In genomic region chr5:157596449-157596848, GRCh38 we compare ENCODE assay signal across 8 cellular contexts. TPM values are rescaled to one million over a fixed set of nuclear protein-coding genes. Genes with fewer than 3 reads are reported as not detected.
DNase-seq lines count a peak whose midpoint lies in the region; ATAC-seq and TF ChIP-seq lines count a peak whose summit lies in the region.

No MANE protein-coding gene starts in this region.

- no peak for TF ChIP-seq CTCF in CD4-positive, alpha-beta T cell (IDR thresholded peaks at IDR 0.05)
- no peak for TF ChIP-seq CTCF in chondrocyte (IDR thresholded peaks at IDR 0.05)
- TF ChIP-seq CTCF in esophagus squamous epithelium (IDR thresholded peaks at IDR 0.05), result no peak

- CTCF ChIA-PET in CD4-positive, alpha-beta T cell (lab: Charles Lee), result interaction anchor here (1.3 to 1.4 kb wide), 2 partner anchors 13 to 55 kb away, joined by 4 read pairs; no protein-coding TSS in a partner anchor

- no peak overlapping the region for H3K27ac ChIP-seq in CD4-positive, alpha-beta T cell (ENCODE audit: low read depth, low read length)
- no peak overlapping the region for H3K27ac ChIP-seq in esophagus squamous epithelium

- POLR2A ChIA-PET in CD4-positive, alpha-beta T cell (lab: Charles Lee), result interaction anchor here (0.6 to 0.9 kb wide), 3 partner anchors 12 to 53 kb away, joined by 3 to 6 read pairs (median 3); no protein-coding TSS in a partner anchor

- H3K4me1 Mint-ChIP-seq in CD4-positive, alpha-beta T cell (ENCODE audit: low read depth), result peaks cover 70% of the 10 kb centered on the region
- H3K4me1 Mint-ChIP-seq in chondrocyte (ENCODE audit: low read depth), result peaks cover 9% of the 10 kb centered on the region

- no peaks in the 10 kb centered on the region for H3K9me3 ChIP-seq in CD4-positive, alpha-beta T cell (ENCODE audit: control insufficient read depth, low read length)
- H3K9me3 ChIP-seq in esophagus squamous epithelium, result no peaks in the 10 kb centered on the region

- intact Hi-C loops in CD4-positive, alpha-beta T cell (cut with DNase I, micrococcal nuclease), result no loop called here
- intact Hi-C loops in esophagus squamous epithelium (cut with DNase I), result no loop called here

- no peak overlapping the region for H3K4me3 ChIP-seq in esophagus squamous epithelium

- WGBS in esophagus squamous epithelium, 2 donors, result 63 to 77% methylated on average over 5 of the region's 5 CpGs

- no peaks in the 10 kb centered on the region for H3K9me3 Mint-ChIP-seq in CD4-positive, alpha-beta T cell
- peaks cover 6% of the 10 kb centered on the region for H3K9me3 Mint-ChIP-seq in chondrocyte (ENCODE audit: low read depth)

- peaks cover 0 to 10% (median 6%) of the 10 kb centered on the region in 3 donors for H3K4me1 ChIP-seq in esophagus squamous epithelium

- TF ChIP-seq POLR2A in esophagus squamous epithelium (IDR thresholded peaks at IDR 0.05), result no peak

- peak overlapping the region; percentile 10 for H3K27ac Mint-ChIP-seq in CD4-positive, alpha-beta T cell
- H3K27ac Mint-ChIP-seq in chondrocyte (ENCODE audit: unreplicated experiment), result no peak overlapping the region

- H3K4me3 Mint-ChIP-seq in CD4-positive, alpha-beta T cell, result no peak overlapping the region
- H3K4me3 Mint-ChIP-seq in chondrocyte (ENCODE audit: unreplicated experiment), result no peak overlapping the region

- no peaks in the 10 kb centered on the region for H3K36me3 Mint-ChIP-seq in CD4-positive, alpha-beta T cell (ENCODE audit: low read depth)
- H3K36me3 Mint-ChIP-seq in chondrocyte (ENCODE audit: low read depth), result no peaks in the 10 kb centered on the region

- no peak for DNase-seq in CD4-positive, alpha-beta T cell
- peak; percentile 68 for DNase-seq in activated T-cell treated with anti-CD3 and anti-CD28 coated beads, Interleukin-2, amount 50 U/mL, for 48 hours
- no peak for DNase-seq in DMS53 (lab: John Stamatoyannopoulos, UW)
- DNase-seq in chondrocyte (ENCODE audit: low spot score), result no peak
- no peak for DNase-seq in esophagus squamous epithelium (lab: John Stamatoyannopoulos, UW)
- DNase-seq in DMS 273 treated with DMSO at 0.1 percent for 48 hours (lab: John Stamatoyannopoulos, UW), result no peak

- no peaks in the 10 kb centered on the region for H3K36me3 ChIP-seq in esophagus squamous epithelium

- ATAC-seq in CD4-positive, alpha-beta T cell (ENCODE audit: poor library complexity), result peak; percentile 67
- peak; percentile 85 for ATAC-seq in GM19397 (IDR thresholded peaks at IDR 0.05; ENCODE audit: unreplicated experiment)
- ATAC-seq in HG03342 (IDR thresholded peaks at IDR 0.05; ENCODE audit: unreplicated experiment), result peak; percentile 85

- H3K27me3 Mint-ChIP-seq in CD4-positive, alpha-beta T cell, result no peaks in the 10 kb centered on the region
- H3K27me3 Mint-ChIP-seq in chondrocyte (ENCODE audit: low read depth), result no peaks in the 10 kb centered on the region

- no peaks in the 10 kb centered on the region for H3K27me3 ChIP-seq in CD4-positive, alpha-beta T cell (ENCODE audit: control insufficient read depth, insufficient read depth, low read length)
- no peaks in the 10 kb centered on the region for H3K27me3 ChIP-seq in esophagus squamous epithelium

RNA-seq across cellular contexts. Expression of gene ADAM19, which starts 20.9 kb away (rescaled TPM):
- total RNA-seq in CD4-positive, alpha-beta T cell, result 10 to 100 TPM; 26.7 to 29.1 TPM
- total RNA-seq in chondrocyte (43.5 to 125 TPM (median 125 TPM) in 3 replicates), esophagus squamous epithelium (10 to 100 TPM in 1 of 4 donors, 1 to 10 TPM in 3; 1.9 to 11.6 (median 4.3) TPM)

RNA-seq across cellular contexts. Expression of gene SOX30, which starts 55.8 kb away (rescaled TPM):
- total RNA-seq in CD4-positive, alpha-beta T cell, result not detected
- not detected in 3 replicates for total RNA-seq in chondrocyte
- total RNA-seq in esophagus squamous epithelium, result not detected

Comparison
In these comparisons a context has a peak if more than half of its experiments do, and no peak if none do; other contexts are left out.
1. DNase-seq: peak in activated T-cell treated with anti-CD3 and anti-CD28 coated beads, Interleukin-2, amount 50 U/mL, for 48 hours (2 of 2); none in CD4-positive, alpha-beta T cell (0 of 10), DMS53 (single experiment), chondrocyte (single experiment), esophagus squamous epithelium (single experiment) and DMS 273 treated with DMSO at 0.1 percent for 48 hours (single experiment).
2. Peak in every context shown above with its lines, with median percentiles within 50 percentile points of each other: ATAC-seq.